In genomic region chr10:100972115-100972903, GRCh38 we compare ENCODE assay signal across 20 cellular contexts. TPM values are rescaled to one million over a fixed set of nuclear protein-coding genes. Genes with fewer than 3 reads are reported as not detected.
DNase-seq lines count a peak whose midpoint lies in the region; ATAC-seq and TF ChIP-seq lines count a peak whose summit lies in the region.
"Had no signal": no experiment of that assay in that cellular context is flagged by ENCODE, and none has a peak within 500 bp of the region (broad histone marks: within the 10 kb centered on the region; RNA-seq: fewer than 3 reads in every experiment).

No MANE protein-coding gene starts in this region.

- H3K9me3 ChIP-seq in liver (ENCODE audit: control insufficient read depth in 4 of 4, low read length in 3 of 4), result no peaks in the 10 kb centered on the region
- no peaks in the 10 kb centered on the region for H3K9me3 ChIP-seq in testis
- H3K9me3 ChIP-seq: BE2C had no signal

- intact Hi-C loops in activated CD8-positive, alpha-beta T cell treated with anti-CD3 and anti-CD28 coated beads for 36 hours (cut with micrococcal nuclease), result no loop called here
- intact Hi-C loops in testis (cut with DNase I; ENCODE audit: low total_unique reads), result no loop called here

- POLR2A ChIA-PET in activated CD8-positive, alpha-beta T cell treated with anti-CD3 and anti-CD28 coated beads for 36 hours (lab: Charles Lee), result interaction anchor here (1.0 to 1.1 kb wide), 2 partner anchors 16 to 58 kb away, joined by 3 read pairs; no protein-coding TSS in a partner anchor
- POLR2A ChIA-PET in activated CD8-positive, alpha-beta T cell treated with anti-CD3 and anti-CD28 coated beads, Interleukin-2, amount 10 ng/mL, durations not matched to agents 7 days and 5 days (lab: Charles Lee), result no interaction called here

- H3K27ac ChIP-seq in liver (ENCODE audit: low read depth in 1 of 2, low read length in 2 of 2), result peak overlapping the region; percentile 5 to 8
- H3K27ac ChIP-seq in testis, result no peak overlapping the region
- H3K27ac ChIP-seq: cardiac muscle cell, PC-9 had no signal

- peak; percentile 47 for DNase-seq in activated CD8-positive, alpha-beta T cell treated with anti-CD3 and anti-CD28 coated beads for 36 hours
- DNase-seq in activated CD8-positive, alpha-beta T cell treated with anti-CD3 and anti-CD28 coated beads, Interleukin-2, amount 10 ng/mL, durations not matched to agents 7 days and 5 days, result no peak
- peak; percentile 6 for DNase-seq in testis
- DNase-seq in EL, result no peak
- DNase-seq in dedifferentiated amniotic fluid mesenchymal stem cell (ENCODE audit: extremely low spot score), result no peak
- DNase-seq: activated CD4-positive, alpha-beta T cell treated with anti-CD3 and anti-CD28 coated beads for 4 hours; activated gamma-delta T cell treated with Interleukin-2 at 50 U/mL for 16 hours; BE2C; dermis blood vessel endothelial cell; DND-41; immature natural killer cell; Kasumi-1; NCI-H2029 treated with DMSO at 0.1 percent for 48 hours; occipital lobe; PC-9; SIG-M5; T-helper 1 cell had no signal

- no peak overlapping the region for H3K27ac Mint-ChIP-seq in activated CD8-positive, alpha-beta T cell treated with anti-CD3 and anti-CD28 coated beads for 36 hours
- H3K27ac Mint-ChIP-seq in activated CD8-positive, alpha-beta T cell treated with anti-CD3 and anti-CD28 coated beads, Interleukin-2, amount 10 ng/mL, durations not matched to agents 7 days and 5 days, result no peak overlapping the region

- no peak for TF ChIP-seq CTCF in activated CD8-positive, alpha-beta T cell treated with anti-CD3 and anti-CD28 coated beads for 36 hours (IDR thresholded peaks at IDR 0.05)
- no peak for TF ChIP-seq CTCF in liver (IDR thresholded peaks at IDR 0.05; ENCODE audit: low read depth, low read length, missing input control)
- TF ChIP-seq CTCF in testis (IDR thresholded peaks at IDR 0.05), result no peak

- no peaks in the 10 kb centered on the region for H3K36me3 Mint-ChIP-seq in activated CD8-positive, alpha-beta T cell treated with anti-CD3 and anti-CD28 coated beads for 36 hours (ENCODE audit: low read depth)
- no peaks in the 10 kb centered on the region for H3K36me3 Mint-ChIP-seq in activated CD8-positive, alpha-beta T cell treated with anti-CD3 and anti-CD28 coated beads, Interleukin-2, amount 10 ng/mL, durations not matched to agents 7 days and 5 days (ENCODE audit: low read depth)

- H3K27me3 Mint-ChIP-seq in activated CD8-positive, alpha-beta T cell treated with anti-CD3 and anti-CD28 coated beads for 36 hours, result no peaks in the 10 kb centered on the region
- peaks cover 3% of the 10 kb centered on the region for H3K27me3 Mint-ChIP-seq in activated CD8-positive, alpha-beta T cell treated with anti-CD3 and anti-CD28 coated beads, Interleukin-2, amount 10 ng/mL, durations not matched to agents 7 days and 5 days (ENCODE audit: low read depth)

- no peaks in the 10 kb centered on the region for H3K9me3 Mint-ChIP-seq in activated CD8-positive, alpha-beta T cell treated with anti-CD3 and anti-CD28 coated beads for 36 hours
- no peaks in the 10 kb centered on the region for H3K9me3 Mint-ChIP-seq in activated CD8-positive, alpha-beta T cell treated with anti-CD3 and anti-CD28 coated beads, Interleukin-2, amount 10 ng/mL, durations not matched to agents 7 days and 5 days (ENCODE audit: insufficient read depth)
- H3K9me3 Mint-ChIP-seq: immature natural killer cell had no signal

- WGBS in liver, result 75% methylated on average over 13 of the region's 13 CpGs
- 78 to 83% methylated on average over 13 of the region's 13 CpGs for WGBS in testis, 2 donors

- no peak for ATAC-seq in activated CD8-positive, alpha-beta T cell treated with anti-CD3 and anti-CD28 coated beads for 36 hours
- ATAC-seq in activated CD8-positive, alpha-beta T cell treated with anti-CD3 and anti-CD28 coated beads, Interleukin-2, amount 10 ng/mL, durations not matched to agents 7 days and 5 days, result no peak

- H3K4me1 ChIP-seq in liver (ENCODE audit: control insufficient read depth in 4 of 4, insufficient read depth in 4 of 4, low read length in 3 of 4) (peaks cover 17 to 51% (median 39%) of the 10 kb centered on the region in 4 donors), testis (peaks cover 21% of the 10 kb centered on the region)
- H3K4me1 ChIP-seq: BE2C had no signal

- H3K4me3 ChIP-seq in liver (ENCODE audit: low read depth in 1 of 3, low read length in 3 of 3) (peak overlapping the region in 1 of 3 donors; percentile 26), testis (no peak overlapping the region)
- H3K4me3 ChIP-seq: cardiac muscle cell, PC-9 had no signal

- H3K27me3 ChIP-seq in liver (ENCODE audit: control insufficient read depth in 4 of 4, insufficient read depth in 4 of 4, low read length in 3 of 4), result no peaks in the 10 kb centered on the region
- H3K27me3 ChIP-seq in testis, result no peaks in the 10 kb centered on the region
- H3K27me3 ChIP-seq: BE2C, cardiac muscle cell had no signal

- no peak overlapping the region for H3K9ac ChIP-seq in liver (ENCODE audit: low read depth in 1 of 2, low read length in 2 of 2)

- H3K4me3 Mint-ChIP-seq in activated CD8-positive, alpha-beta T cell treated with anti-CD3 and anti-CD28 coated beads for 36 hours, result no peak overlapping the region
- no peak overlapping the region for H3K4me3 Mint-ChIP-seq in activated CD8-positive, alpha-beta T cell treated with anti-CD3 and anti-CD28 coated beads, Interleukin-2, amount 10 ng/mL, durations not matched to agents 7 days and 5 days
- H3K4me3 Mint-ChIP-seq: immature natural killer cell had no signal

- no peak for TF ChIP-seq RAD21 in liver (IDR thresholded peaks at IDR 0.05)

- H3K36me3 ChIP-seq in liver (ENCODE audit: control insufficient read depth in 4 of 4, insufficient read depth in 3 of 4, low read depth in 1 of 4, low read length in 3 of 4) (peaks cover 0 to 11% (median 1%) of the 10 kb centered on the region in 4 donors), testis (ENCODE audit: low read depth, missing control alignments) (no peaks in the 10 kb centered on the region)
- H3K36me3 ChIP-seq: BE2C, cardiac muscle cell had no signal

- TF ChIP-seq POLR2A in testis (IDR thresholded peaks at IDR 0.05), result no peak

- H3K4me1 Mint-ChIP-seq in activated CD8-positive, alpha-beta T cell treated with anti-CD3 and anti-CD28 coated beads for 36 hours (ENCODE audit: low read depth), result peaks cover 20% of the 10 kb centered on the region
- H3K4me1 Mint-ChIP-seq in activated CD8-positive, alpha-beta T cell treated with anti-CD3 and anti-CD28 coated beads, Interleukin-2, amount 10 ng/mL, durations not matched to agents 7 days and 5 days (ENCODE audit: low read depth), result peaks cover 6% of the 10 kb centered on the region

- CTCF ChIA-PET in activated CD8-positive, alpha-beta T cell treated with anti-CD3 and anti-CD28 coated beads for 36 hours (lab: Charles Lee), result interaction anchor here (1.6 kb wide), 1 partner anchor 46 kb away, joined by 6 read pairs; no protein-coding TSS in a partner anchor
- CTCF ChIA-PET in activated CD8-positive, alpha-beta T cell treated with anti-CD3 and anti-CD28 coated beads, Interleukin-2, amount 10 ng/mL, durations not matched to agents 7 days and 5 days (lab: Charles Lee), result no interaction called here

TF ChIP-seq in liver, 16 proteins besides CTCF, POLR2A, EP300 and RAD21:
- TF ChIP-seq NR2F2 (IDR thresholded peaks at IDR 0.05) (peak; percentile 86), FOXA2 (IDR thresholded peaks at IDR 0.05) (no peak), HNF4A (conservative IDR thresholded peaks at IDR 0.05) (peak; percentile 35 to 58)

RNA-seq across cellular contexts. Expression of gene SEMA4G, which starts 3.0 kb away (rescaled TPM):
- 1 to 10 TPM; 1.2 to 1.6 TPM for total RNA-seq in activated CD8-positive, alpha-beta T cell treated with anti-CD3 and anti-CD28 coated beads for 36 hours
- under 1 TPM; 0.16 to 0.40 TPM for total RNA-seq in activated CD8-positive, alpha-beta T cell treated with anti-CD3 and anti-CD28 coated beads, Interleukin-2, amount 10 ng/mL, durations not matched to agents 7 days and 5 days
- total RNA-seq in liver, result 10 to 100 TPM; 13.9 to 20.7 TPM
- 10 to 100 TPM; 39.7 to 56.0 TPM for polyA plus RNA-seq in liver
- total RNA-seq in testis, result 1 to 10 TPM; 4.8 to 7.2 TPM
- polyA plus RNA-seq in testis (ENCODE audit: insufficient read depth, low read depth, low replicate concordance), result 6.2 TPM
- total RNA-seq: A172 had no signal

RNA-seq across cellular contexts. Expression of gene MRPL43, which starts 15.0 kb away (rescaled TPM):
- total RNA-seq in activated CD8-positive, alpha-beta T cell treated with anti-CD3 and anti-CD28 coated beads for 36 hours, result 10 to 100 TPM; 46.0 to 50.9 TPM
- 10 to 100 TPM; 46.1 to 48.9 TPM for total RNA-seq in activated CD8-positive, alpha-beta T cell treated with anti-CD3 and anti-CD28 coated beads, Interleukin-2, amount 10 ng/mL, durations not matched to agents 7 days and 5 days
- total RNA-seq in liver (10 to 100 TPM; 30.5 to 53.3 TPM), testis (100 to 1,000 TPM; 123 to 124 TPM)
- polyA plus RNA-seq in liver (10 to 100 TPM; 62.4 to 76.0 TPM), testis (ENCODE audit: insufficient read depth, low read depth, low replicate concordance) (199 TPM)

RNA-seq across cellular contexts. Expression of gene TWNK, which starts 15.0 kb away (rescaled TPM):
- 10 to 100 TPM; 18.0 to 19.0 TPM for total RNA-seq in activated CD8-positive, alpha-beta T cell treated with anti-CD3 and anti-CD28 coated beads for 36 hours
- total RNA-seq in activated CD8-positive, alpha-beta T cell treated with anti-CD3 and anti-CD28 coated beads, Interleukin-2, amount 10 ng/mL, durations not matched to agents 7 days and 5 days, result 10 to 100 TPM; 11.8 to 13.3 TPM
- 1 to 10 TPM; 4.1 to 4.8 TPM for total RNA-seq in liver
- 1 to 10 TPM; 1.6 to 6.2 TPM for polyA plus RNA-seq in liver
- 10 to 100 TPM; 24.4 to 31.1 TPM for total RNA-seq in testis
- polyA plus RNA-seq in testis (ENCODE audit: insufficient read depth, low read depth, low replicate concordance), result 26.4 TPM

RNA-seq across cellular contexts. Expression of gene LZTS2, which starts 27.3 kb away (rescaled TPM):
- 10 to 100 TPM; 14.5 to 15.5 TPM for total RNA-seq in activated CD8-positive, alpha-beta T cell treated with anti-CD3 and anti-CD28 coated beads for 36 hours
- 10 to 100 TPM; 11.6 to 13.8 TPM for total RNA-seq in activated CD8-positive, alpha-beta T cell treated with anti-CD3 and anti-CD28 coated beads, Interleukin-2, amount 10 ng/mL, durations not matched to agents 7 days and 5 days
- total RNA-seq in liver, result 10 to 100 TPM in 1 of 2 donors, 1 to 10 TPM in 1; 9.9 to 10.3 TPM
- 1 to 10 TPM; 2.1 to 9.2 TPM for polyA plus RNA-seq in liver
- total RNA-seq in testis, result 100 to 1,000 TPM; 133 to 158 TPM
- 65.9 TPM for polyA plus RNA-seq in testis (ENCODE audit: insufficient read depth, low read depth, low replicate concordance)

RNA-seq across cellular contexts. Expression of gene PDZD7, which starts 58.6 kb away (rescaled TPM):
- total RNA-seq in activated CD8-positive, alpha-beta T cell treated with anti-CD3 and anti-CD28 coated beads for 36 hours, result under 1 TPM; 0.25 to 0.65 TPM
- total RNA-seq in activated CD8-positive, alpha-beta T cell treated with anti-CD3 and anti-CD28 coated beads, Interleukin-2, amount 10 ng/mL, durations not matched to agents 7 days and 5 days, result under 1 TPM; 0.47 to 0.50 TPM
- total RNA-seq in liver (under 1 TPM in 1 of 2 donors, not detected in 1; 0.09 TPM), testis (1 to 10 TPM; 2.2 to 3.5 TPM)
- polyA plus RNA-seq in liver (under 1 TPM; 0.06 to 0.07 TPM), testis (ENCODE audit: insufficient read depth, low read depth, low replicate concordance) (1.6 TPM)

Comparison
In these comparisons a context has a peak if more than half of its experiments do, and no peak if none do; other contexts are left out.
1. DNase-seq: peak in activated CD8-positive, alpha-beta T cell treated with anti-CD3 and anti-CD28 coated beads for 36 hours (single experiment) and testis (single experiment); none in activated CD8-positive, alpha-beta T cell treated with anti-CD3 and anti-CD28 coated beads, Interleukin-2, amount 10 ng/mL, durations not matched to agents 7 days and 5 days (single experiment), EL (single experiment) and dedifferentiated amniotic fluid mesenchymal stem cell (single experiment).
2. H3K27ac ChIP-seq: peak in liver (2 of 2); none in testis (0 of 2).